In genomic region chr20:37383229-37383989, GRCh38 we compare ENCODE assay signal across 9 cellular contexts. TPM values are rescaled to one million over a fixed set of nuclear protein-coding genes. Genes with fewer than 3 reads are reported as not detected.
DNase-seq lines count a peak whose midpoint lies in the region; ATAC-seq and TF ChIP-seq lines count a peak whose summit lies in the region.
"Had no signal": no experiment of that assay in that cellular context is flagged by ENCODE, and none has a peak within 500 bp of the region (broad histone marks: within the 10 kb centered on the region; RNA-seq: fewer than 3 reads in every experiment).

No MANE protein-coding gene starts in this region.

- no peaks in the 10 kb centered on the region for H3K9me3 Mint-ChIP-seq in CD4-positive, CD25-positive, alpha-beta regulatory T cell
- no peaks in the 10 kb centered on the region for H3K9me3 Mint-ChIP-seq in nephron

- H3K27me3 ChIP-seq in CD4-positive, CD25-positive, alpha-beta regulatory T cell (ENCODE audit: control insufficient read depth, insufficient read depth, low read length) = no peaks in the 10 kb centered on the region
- H3K27me3 ChIP-seq in brain microvascular endothelial cell (replicated peaks) = no peaks in the 10 kb centered on the region
- H3K27me3 ChIP-seq: dorsolateral prefrontal cortex had no signal

- peak overlapping the region; percentile 56 to 78 (median 68) for H3K4me3 Mint-ChIP-seq in CD4-positive, CD25-positive, alpha-beta regulatory T cell
- H3K4me3 Mint-ChIP-seq in nephron = peak overlapping the region; percentile 23 to 76 (median 72)

- H3K27ac ChIP-seq in CD4-positive, CD25-positive, alpha-beta regulatory T cell (ENCODE audit: insufficient read depth, low read length, poor library complexity, severe bottlenecking) = no peak overlapping the region
- H3K27ac ChIP-seq in brain microvascular endothelial cell (no peak overlapping the region), substantia nigra (ENCODE audit: low read depth, low read length, poor library complexity, severe bottlenecking) (no peak overlapping the region)

- ATAC-seq in CD4-positive, CD25-positive, alpha-beta regulatory T cell (ENCODE audit: low read depth in 2 of 2) = no peak
- ATAC-seq in GM18868 (IDR thresholded peaks at IDR 0.05; ENCODE audit: unreplicated experiment) = no peak

- peaks cover 0 to 6% (median 2%) of the 10 kb centered on the region in 4 donors for H3K4me1 Mint-ChIP-seq in CD4-positive, CD25-positive, alpha-beta regulatory T cell
- peaks cover 6% of the 10 kb centered on the region for H3K4me1 Mint-ChIP-seq in nephron

- H3K27me3 Mint-ChIP-seq in CD4-positive, CD25-positive, alpha-beta regulatory T cell = no peaks in the 10 kb centered on the region
- H3K27me3 Mint-ChIP-seq in nephron (ENCODE audit: low read depth) = no peaks in the 10 kb centered on the region

- peak overlapping the region in 2 of 3 donors; percentile 21 to 51 for H3K27ac Mint-ChIP-seq in CD4-positive, CD25-positive, alpha-beta regulatory T cell
- peak overlapping the region in 2 of 3 experiments; percentile 30 to 66 for H3K27ac Mint-ChIP-seq in nephron

- TF ChIP-seq CTCF in brain microvascular endothelial cell (IDR thresholded peaks at IDR 0.05; ENCODE audit: low read depth, low read length, missing control alignments) (no peak), nephron (IDR thresholded peaks at IDR 0.05; ENCODE audit: unreplicated experiment in 3 of 3) (no peak)

- in situ Hi-C loops in brain microvascular endothelial cell (cut with HindIII; ENCODE audit: low pct_ligation_motif_present, low sequenced_read_pairs) = no loop called here

- peaks cover 5% of the 10 kb centered on the region for H3K4me1 ChIP-seq in CD4-positive, CD25-positive, alpha-beta regulatory T cell (ENCODE audit: control insufficient read depth, insufficient read depth, low read length, poor library complexity, severe bottlenecking)

- H3K4me3 ChIP-seq in CD4-positive, CD25-positive, alpha-beta regulatory T cell (ENCODE audit: low read depth, low read length) = no peak overlapping the region
- H3K4me3 ChIP-seq in brain microvascular endothelial cell (ENCODE audit: low read depth, low read length) = no peak overlapping the region

- no peak for DNase-seq in CD4-positive, CD25-positive, alpha-beta regulatory T cell
- DNase-seq in HT1080 (ENCODE audit: low read depth) (peak; percentile 43), brain microvascular endothelial cell (peak; percentile 21), NCI-H2171 treated with DMSO at 0.1 percent for 48 hours (lab: John Stamatoyannopoulos, UW) (no peak), substantia nigra (lab: John Stamatoyannopoulos, UW) (no peak), NCI-H82 treated with DMSO at 0.1 percent for 48 hours (lab: John Stamatoyannopoulos, UW; ENCODE audit: unreplicated experiment) (no peak)
- DNase-seq: dorsolateral prefrontal cortex had no signal

- peaks cover 4% of the 10 kb centered on the region for H3K36me3 Mint-ChIP-seq in CD4-positive, CD25-positive, alpha-beta regulatory T cell
- peaks cover 30% of the 10 kb centered on the region for H3K36me3 Mint-ChIP-seq in nephron (ENCODE audit: low read depth)

- H3K9me3 ChIP-seq in CD4-positive, CD25-positive, alpha-beta regulatory T cell (ENCODE audit: control insufficient read depth in 2 of 2, low read length in 2 of 2) = no peaks in the 10 kb centered on the region

- no peaks in the 10 kb centered on the region for H3K36me3 ChIP-seq in CD4-positive, CD25-positive, alpha-beta regulatory T cell (ENCODE audit: control insufficient read depth, insufficient read depth, low read length)
- H3K36me3 ChIP-seq in brain microvascular endothelial cell (replicated peaks) = peaks cover 4% of the 10 kb centered on the region

RNA-seq across cellular contexts. Expression of gene SRC, which starts 37.5 kb away (rescaled TPM):
- 5.5 TPM for total RNA-seq in CD4-positive, CD25-positive, alpha-beta regulatory T cell
- polyA plus RNA-seq in CD4-positive, CD25-positive, alpha-beta regulatory T cell = under 1 TPM in 3 of 4 donors, not detected in 1; 0.29 to 0.56 (median 0.55) TPM
- total RNA-seq in HT1080 (2014; rRNA removed; shearing (Covaris generic)) = 10.5 and 13.9 TPM in 2 replicates
- 14.4 and 15.2 TPM in 2 replicates for polyA plus RNA-seq in HT1080 (2015; cell fraction: cytosol; rRNA removed)
- polyA plus RNA-seq in HT1080 (2015; cell fraction: nucleus; rRNA removed) = 28.4 and 31.5 TPM in 2 replicates

Comparison
In these comparisons a context has a peak if more than half of its experiments do, and no peak if none do; other contexts are left out.
1. DNase-seq: peak in HT1080 (single experiment) and brain microvascular endothelial cell (single experiment); none in CD4-positive, CD25-positive, alpha-beta regulatory T cell (0 of 3), NCI-H2171 treated with DMSO at 0.1 percent for 48 hours (single experiment), substantia nigra (0 of 49) and NCI-H82 treated with DMSO at 0.1 percent for 48 hours (single experiment).